6 cellular contexts compared by ENCODE assay signal in genomic region chr1:156750191-156750931, GRCh38. TPM values are rescaled to one million over a fixed set of nuclear protein-coding genes. Genes with fewer than 3 reads are reported as not detected.
DNase-seq lines count a peak whose midpoint lies in the region; ATAC-seq, FAIRE-seq and TF ChIP-seq lines count a peak whose summit lies in the region.

No MANE protein-coding gene starts in this region.

- H3K36me3 ChIP-seq in SK-N-SH (replicated peaks in 1 of 2; ENCODE audit: control insufficient read depth in 1 of 2, insufficient read depth in 2 of 2, low read length in 1 of 2) (peaks cover 7 to 13% of the 10 kb centered on the region in 2 experiments), HepG2 (replicated peaks in 1 of 2; ENCODE audit: control insufficient read depth in 1 of 2, insufficient read depth in 2 of 2, low read length in 2 of 2) (peaks cover under 1 to 4% of the 10 kb centered on the region in 2 experiments; a peak in 3 of 5 replicates), vagina (no peaks in the 10 kb centered on the region)

- BruUV-seq in HepG2 (replicated peaks; lab: Mats Ljungman, UMichigan), result TSS peak; percentile 63

- TF ChIP-seq POLR2A in HepG2 (IDR thresholded peaks at IDR 0.05; ENCODE audit: insufficient read depth in 1 of 2, low read depth in 2 of 2, low read length in 2 of 2) (peak in 1 of 2 experiments; percentile 15; a peak in 1 of 4 replicates), vagina (IDR thresholded peaks at IDR 0.05) (no peak)

- in situ Hi-C loops in HepG2 (cut with HindIII; ENCODE audit: extremely low pct_ligation_motif_present, low pct_unique_long_range_greater_than_20kb), result no loop called here

- POLR2A ChIA-PET in SK-N-SH (lab: Yijun Ruan, JAX), result interaction anchor here (0.6 to 2.3 kb wide), 5 partner anchors 9 to 24 kb away, joined by 3 to 17 read pairs (median 14); partner anchors contain the start of genes ISG20L2, METTL25B and MRPL24
- POLR2A ChIA-PET in HepG2 (lab: Yijun Ruan, JAX), result interaction anchor here (1.3 to 4.5 kb wide), 5 partner anchors 9 to 23 kb away, joined by 8 to 67 read pairs (median 55); partner anchors contain the start of genes ISG20L2, METTL25B, MRPL24 and PRCC

- H3K9me3 ChIP-seq in SK-N-SH (no peaks in the 10 kb centered on the region), HepG2 (ENCODE audit: low read length) (no peaks in the 10 kb centered on the region), vagina (no peaks in the 10 kb centered on the region)

- no peak for TF ChIP-seq CTCF in SK-N-SH (IDR thresholded peaks at IDR 0.05)
- no peak for TF ChIP-seq CTCF in HepG2 (CRISPR knock-in tag; IDR thresholded peaks at IDR 0.05)
- TF ChIP-seq CTCF in vagina (IDR thresholded peaks at IDR 0.05), result no peak

- no peak for DNase-seq in SK-N-SH
- DNase-seq in activated T-cell treated with anti-CD3 and anti-CD28 coated beads, Interleukin-2, amount 50 U/mL, for 48 hours, result peak; percentile 74
- no peak for DNase-seq in HepG2 (ENCODE audit: low spot score)
- peak in 1 of 2 donors; percentile 93 for DNase-seq in vagina (ENCODE audit: extremely low spot score in 2 of 2)
- no peak for DNase-seq in mesenteric fat pad (ENCODE audit: low spot score)

- H3K79me2 ChIP-seq in SK-N-SH (ENCODE audit: insufficient read depth) (peaks cover 79% of the 10 kb centered on the region), HepG2 (ENCODE audit: insufficient read depth, low read length) (peaks cover 67% of the 10 kb centered on the region)

- CTCF ChIA-PET in SK-N-SH (lab: Yijun Ruan, JAX) (interaction anchor here (0.6 to 3.9 kb wide), 6 partner anchors 24 to 109 kb away, joined by 3 to 30 read pairs (median 4); partner anchors contain the start of genes INSRR, METTL25B and NES), HepG2 (lab: Yijun Ruan, JAX; ENCODE audit: low intra/inter-chr PET ratio, low total read pairs) (no interaction called here)

- H3K4me2 ChIP-seq in SK-N-SH (peak overlapping the region; percentile 88), HepG2 (ENCODE audit: low read depth, low read length) (peak overlapping the region; percentile 98)

- 3% methylated on average over 14 of the region's 16 CpGs for WGBS in SK-N-SH (ENCODE audit: low lambda C conversion rate)
- WGBS in HepG2 (ENCODE audit: low lambda C conversion rate), result 0% methylated on average over 13 of the region's 16 CpGs

- peaks cover 34% of the 10 kb centered on the region for H3F3A ChIP-seq in SK-N-SH (replicated peaks; ENCODE audit: insufficient read depth)

- peak overlapping the region; percentile 100 for H3K27ac ChIP-seq in SK-N-SH (ENCODE audit: low read depth in 2 of 2, low read length in 1 of 2)
- H3K27ac ChIP-seq in HepG2 (ENCODE audit: extremely low read length, insufficient read depth, low read length), result peak overlapping the region; percentile 100
- peak overlapping the region; percentile 99 for H3K27ac ChIP-seq in vagina

- H4K20me1 ChIP-seq in SK-N-SH (ENCODE audit: insufficient read depth) (no peaks in the 10 kb centered on the region), HepG2 (ENCODE audit: insufficient read depth, low read length) (peaks cover 13% of the 10 kb centered on the region)

- H3K27me3 ChIP-seq in SK-N-SH (ENCODE audit: insufficient read depth) (no peaks in the 10 kb centered on the region), HepG2 (ENCODE audit: control insufficient read depth in 1 of 2, insufficient read depth in 2 of 2, low read length in 2 of 2) (no peaks in the 10 kb centered on the region; a peak in 1 of 5 replicates), vagina (no peaks in the 10 kb centered on the region)

- no peak for ATAC-seq in SK-N-SH treated with all-trans-retinoic acid at 6 μM for 48 hours
- ATAC-seq in HepG2, result no peak

- no peaks in the 10 kb centered on the region for H3K9me2 ChIP-seq in SK-N-SH

- peak overlapping the region; percentile 78 to 98 for H3K4me3 ChIP-seq in SK-N-SH (ENCODE audit: low read depth in 2 of 2, low read length in 1 of 2)
- peak overlapping the region; percentile 87 to 90 (median 88) for H3K4me3 ChIP-seq in HepG2 (replicated peaks in 1 of 3; ENCODE audit: insufficient read depth in 1 of 3, low read depth in 2 of 3, low read length in 3 of 3)
- H3K4me3 ChIP-seq in vagina, result peak overlapping the region; percentile 96 to 97

- peaks cover 37 to 55% of the 10 kb centered on the region in 2 experiments for H3K4me1 ChIP-seq in SK-N-SH (ENCODE audit: control insufficient read depth in 1 of 2, insufficient read depth in 2 of 2, low read depth in 1 of 2, low read length in 1 of 2)
- H3K4me1 ChIP-seq in HepG2 (ENCODE audit: insufficient read depth, low read length), result peaks cover 53% of the 10 kb centered on the region
- peaks cover 64% of the 10 kb centered on the region for H3K4me1 ChIP-seq in vagina

- H3K9ac ChIP-seq in SK-N-SH (peak overlapping the region; percentile 100), HepG2 (ENCODE audit: insufficient read depth, low read depth, low read length) (peak overlapping the region; percentile 95)

- TF ChIP-seq RAD21 in SK-N-SH (IDR thresholded peaks at IDR 0.05; ENCODE audit: low read length) (no peak), HepG2 (CRISPR knock-in tag; IDR thresholded peaks at IDR 0.05) (no peak)

- intact Hi-C loops in HepG2 (cut with micrococcal nuclease; ENCODE audit: unreplicated experiment), result no loop called here
- intact Hi-C loops in vagina (cut with DNase I), result no loop called here

- no peak overlapping the region for H2AFZ ChIP-seq in SK-N-SH (ENCODE audit: low read depth)
- H2AFZ ChIP-seq in HepG2 (ENCODE audit: low read length), result no peak overlapping the region

- FAIRE-seq in HepG2 (lab: Jason Lieb, UNC), result no peak

- TF ChIP-seq EP300 in SK-N-SH (IDR thresholded peaks at IDR 0.05; ENCODE audit: borderline replicate concordance in 1 of 2, low read depth in 1 of 2, low read length in 1 of 2) (no peak), HepG2 (IDR thresholded peaks at IDR 0.05; ENCODE audit: low read depth in 2 of 2, low read length in 2 of 2) (no peak), HepG2 (CRISPR knock-in tag; IDR thresholded peaks at IDR 0.05; ENCODE audit: borderline replicate concordance) (no peak)

RNA-seq across cellular contexts. Expression of gene HDGF, which starts 1.1 kb away (rescaled TPM):
- polyA plus RNA-seq in SK-N-SH (2012; rRNA removed) (152 and 166 TPM in 2 replicates), HepG2 (2011; rRNA removed) (128 and 156 TPM in 2 replicates)
- polyA plus RNA-seq in SK-N-SH (2012; cell fraction: cytosol; rRNA removed), result 192 and 197 TPM in 2 replicates
- 145 and 148 TPM in 2 replicates for polyA plus RNA-seq in SK-N-SH (2012; cell fraction: nucleus; rRNA removed)
- total RNA-seq in HepG2 (2016; rRNA removed; fragmentation: Illumina TruSeq; extraction: Trizol) (183 and 196 TPM in 2 replicates), vagina (154 TPM), mesenteric fat pad (154 TPM)
- total RNA-seq in HepG2 (2016; cell fraction: cytosol; rRNA removed; fragmentation: Illumina TruSeq; extraction: Trizol; ENCODE audit: low read depth), result 98.2 and 98.3 TPM in 2 replicates
- 165 and 204 TPM in 2 replicates for total RNA-seq in HepG2 (2016; cell fraction: insoluble cytoplasmic fraction; rRNA removed; fragmentation: Illumina TruSeq; extraction: Trizol)
- 258 and 266 TPM in 2 replicates for total RNA-seq in HepG2 (2016; cell fraction: membrane; rRNA removed; fragmentation: Illumina TruSeq; extraction: Trizol)
- total RNA-seq in HepG2 (2016; cell fraction: nucleus; rRNA removed; fragmentation: Illumina TruSeq; extraction: Trizol), result 89.8 and 111 TPM in 2 replicates
- 115 and 119 TPM in 2 replicates for polyA plus RNA-seq in HepG2 (2011; cell fraction: cytosol; rRNA removed)
- polyA plus RNA-seq in HepG2 (2011; cell fraction: nucleus; rRNA removed), result 57.2 and 81.2 TPM in 2 replicates
- 124 and 162 TPM in 2 replicates for polyA plus RNA-seq in HepG2 (2012)
- polyA plus RNA-seq in HepG2 (2016; cell fraction: cytosol; fragmentation: Illumina TruSeq; extraction: Trizol; ENCODE audit: low read depth), result 177 and 192 TPM in 2 replicates
- 263 and 292 TPM in 2 replicates for polyA plus RNA-seq in HepG2 (2016; cell fraction: insoluble cytoplasmic fraction; fragmentation: Illumina TruSeq; extraction: Trizol; ENCODE audit: low read depth)
- 342 and 343 TPM in 2 replicates for polyA plus RNA-seq in HepG2 (2016; cell fraction: membrane; fragmentation: Illumina TruSeq; extraction: Trizol; ENCODE audit: low read depth)
- 211 and 230 TPM in 2 replicates for polyA plus RNA-seq in HepG2 (2016; cell fraction: nucleus; fragmentation: Illumina TruSeq; extraction: Trizol; ENCODE audit: insufficient read depth, low read depth)
- 134 and 389 TPM in 2 replicates for polyA minus RNA-seq in HepG2 (2011; rRNA and poly(A)+ RNA removed; ENCODE audit: low replicate concordance)
- 64.6 and 71.8 TPM in 2 replicates for polyA minus RNA-seq in HepG2 (2011; cell fraction: cytosol; rRNA and poly(A)+ RNA removed)
- 30.8 and 31.2 TPM in 2 replicates for polyA minus RNA-seq in HepG2 (2011; cell fraction: nucleus; rRNA and poly(A)+ RNA removed)

RNA-seq across cellular contexts. Expression of gene MRPL24, which starts 9.5 kb away (rescaled TPM):
- polyA plus RNA-seq in SK-N-SH (2012; rRNA removed) (149 and 171 TPM in 2 replicates), HepG2 (2011; rRNA removed) (37.7 and 38.1 TPM in 2 replicates)
- polyA plus RNA-seq in SK-N-SH (2012; cell fraction: cytosol; rRNA removed), result 141 and 142 TPM in 2 replicates
- 99.8 and 109 TPM in 2 replicates for polyA plus RNA-seq in SK-N-SH (2012; cell fraction: nucleus; rRNA removed)
- total RNA-seq in HepG2 (2016; rRNA removed; fragmentation: Illumina TruSeq; extraction: Trizol) (42.9 and 45.7 TPM in 2 replicates), vagina (40.0 TPM), mesenteric fat pad (89.6 TPM)
- total RNA-seq in HepG2 (2016; cell fraction: cytosol; rRNA removed; fragmentation: Illumina TruSeq; extraction: Trizol; ENCODE audit: low read depth), result 18.3 and 22.1 TPM in 2 replicates
- 43.5 and 49.0 TPM in 2 replicates for total RNA-seq in HepG2 (2016; cell fraction: insoluble cytoplasmic fraction; rRNA removed; fragmentation: Illumina TruSeq; extraction: Trizol)
- 21.2 and 21.3 TPM in 2 replicates for total RNA-seq in HepG2 (2016; cell fraction: membrane; rRNA removed; fragmentation: Illumina TruSeq; extraction: Trizol)
- 13.5 and 22.5 TPM in 2 replicates for total RNA-seq in HepG2 (2016; cell fraction: nucleus; rRNA removed; fragmentation: Illumina TruSeq; extraction: Trizol)
- 28.3 and 29.4 TPM in 2 replicates for polyA plus RNA-seq in HepG2 (2011; cell fraction: cytosol; rRNA removed)
- 15.0 and 17.2 TPM in 2 replicates for polyA plus RNA-seq in HepG2 (2011; cell fraction: nucleus; rRNA removed)
- 29.0 TPM in 2 replicates for polyA plus RNA-seq in HepG2 (2012)
- 21.1 and 21.8 TPM in 2 replicates for polyA plus RNA-seq in HepG2 (2016; cell fraction: cytosol; fragmentation: Illumina TruSeq; extraction: Trizol; ENCODE audit: low read depth)
- 58.3 and 58.4 TPM in 2 replicates for polyA plus RNA-seq in HepG2 (2016; cell fraction: insoluble cytoplasmic fraction; fragmentation: Illumina TruSeq; extraction: Trizol; ENCODE audit: low read depth)
- 18.3 and 20.0 TPM in 2 replicates for polyA plus RNA-seq in HepG2 (2016; cell fraction: membrane; fragmentation: Illumina TruSeq; extraction: Trizol; ENCODE audit: low read depth)
- polyA plus RNA-seq in HepG2 (2016; cell fraction: nucleus; fragmentation: Illumina TruSeq; extraction: Trizol; ENCODE audit: insufficient read depth, low read depth), result 39.4 and 46.6 TPM in 2 replicates
- polyA minus RNA-seq in HepG2 (2011; rRNA and poly(A)+ RNA removed; ENCODE audit: low replicate concordance), result 13.2 and 67.4 TPM in 2 replicates
- polyA minus RNA-seq in HepG2 (2011; cell fraction: cytosol; rRNA and poly(A)+ RNA removed), result 8.8 and 9.7 TPM in 2 replicates
- polyA minus RNA-seq in HepG2 (2011; cell fraction: nucleus; rRNA and poly(A)+ RNA removed), result 5.7 and 8.6 TPM in 2 replicates

RNA-seq across cellular contexts. Expression of gene PRCC, which starts 17.0 kb away (rescaled TPM):
- polyA plus RNA-seq in SK-N-SH (2012; rRNA removed), result 39.2 and 51.8 TPM in 2 replicates
- 33.6 and 45.5 TPM in 2 replicates for polyA plus RNA-seq in SK-N-SH (2012; cell fraction: cytosol; rRNA removed)
- 54.8 and 58.9 TPM in 2 replicates for polyA plus RNA-seq in SK-N-SH (2012; cell fraction: nucleus; rRNA removed)
- 24.2 and 26.8 TPM in 2 replicates for total RNA-seq in HepG2 (2016; rRNA removed; fragmentation: Illumina TruSeq; extraction: Trizol)
- 6.3 and 7.3 TPM in 2 replicates for total RNA-seq in HepG2 (2016; cell fraction: cytosol; rRNA removed; fragmentation: Illumina TruSeq; extraction: Trizol; ENCODE audit: low read depth)
- total RNA-seq in HepG2 (2016; cell fraction: insoluble cytoplasmic fraction; rRNA removed; fragmentation: Illumina TruSeq; extraction: Trizol), result 24.6 and 27.1 TPM in 2 replicates
- total RNA-seq in HepG2 (2016; cell fraction: membrane; rRNA removed; fragmentation: Illumina TruSeq; extraction: Trizol), result 22.6 and 26.4 TPM in 2 replicates
- 22.4 and 23.7 TPM in 2 replicates for total RNA-seq in HepG2 (2016; cell fraction: nucleus; rRNA removed; fragmentation: Illumina TruSeq; extraction: Trizol)
- polyA plus RNA-seq in HepG2 (2011; rRNA removed), result 40.5 and 46.3 TPM in 2 replicates
- polyA plus RNA-seq in HepG2 (2011; cell fraction: cytosol; rRNA removed), result 40.1 and 44.6 TPM in 2 replicates
- 26.1 and 27.1 TPM in 2 replicates for polyA plus RNA-seq in HepG2 (2011; cell fraction: nucleus; rRNA removed)
- 30.8 and 33.7 TPM in 2 replicates for polyA plus RNA-seq in HepG2 (2012)
- polyA plus RNA-seq in HepG2 (2016; cell fraction: cytosol; fragmentation: Illumina TruSeq; extraction: Trizol; ENCODE audit: low read depth), result 8.0 and 9.1 TPM in 2 replicates
- 48.3 and 56.0 TPM in 2 replicates for polyA plus RNA-seq in HepG2 (2016; cell fraction: insoluble cytoplasmic fraction; fragmentation: Illumina TruSeq; extraction: Trizol; ENCODE audit: low read depth)
- 22.7 and 25.6 TPM in 2 replicates for polyA plus RNA-seq in HepG2 (2016; cell fraction: membrane; fragmentation: Illumina TruSeq; extraction: Trizol; ENCODE audit: low read depth)
- 56.0 and 57.2 TPM in 2 replicates for polyA plus RNA-seq in HepG2 (2016; cell fraction: nucleus; fragmentation: Illumina TruSeq; extraction: Trizol; ENCODE audit: insufficient read depth, low read depth)
- 57.9 and 206 TPM in 2 replicates for polyA minus RNA-seq in HepG2 (2011; rRNA and poly(A)+ RNA removed; ENCODE audit: low replicate concordance)
- polyA minus RNA-seq in HepG2 (2011; cell fraction: cytosol; rRNA and poly(A)+ RNA removed), result 24.3 and 33.6 TPM in 2 replicates
- polyA minus RNA-seq in HepG2 (2011; cell fraction: nucleus; rRNA and poly(A)+ RNA removed), result 23.6 and 34.9 TPM in 2 replicates
- 30.4 TPM for total RNA-seq in vagina
- 64.4 TPM for total RNA-seq in mesenteric fat pad

RNA-seq across cellular contexts. Expression of gene ISG20L2, which starts 21.8 kb away (rescaled TPM):
- 31.6 and 44.3 TPM in 2 replicates for polyA plus RNA-seq in SK-N-SH (2012; rRNA removed)
- polyA plus RNA-seq in SK-N-SH (2012; cell fraction: cytosol; rRNA removed), result 28.2 and 36.0 TPM in 2 replicates
- 22.9 and 32.5 TPM in 2 replicates for polyA plus RNA-seq in SK-N-SH (2012; cell fraction: nucleus; rRNA removed)
- 17.8 and 19.8 TPM in 2 replicates for total RNA-seq in HepG2 (2016; rRNA removed; fragmentation: Illumina TruSeq; extraction: Trizol)
- 4.3 and 4.7 TPM in 2 replicates for total RNA-seq in HepG2 (2016; cell fraction: cytosol; rRNA removed; fragmentation: Illumina TruSeq; extraction: Trizol; ENCODE audit: low read depth)
- total RNA-seq in HepG2 (2016; cell fraction: insoluble cytoplasmic fraction; rRNA removed; fragmentation: Illumina TruSeq; extraction: Trizol), result 17.0 and 17.7 TPM in 2 replicates
- 13.2 and 14.0 TPM in 2 replicates for total RNA-seq in HepG2 (2016; cell fraction: membrane; rRNA removed; fragmentation: Illumina TruSeq; extraction: Trizol)
- total RNA-seq in HepG2 (2016; cell fraction: nucleus; rRNA removed; fragmentation: Illumina TruSeq; extraction: Trizol), result 9.6 and 14.9 TPM in 2 replicates
- 21.3 and 22.8 TPM in 2 replicates for polyA plus RNA-seq in HepG2 (2011; rRNA removed)
- polyA plus RNA-seq in HepG2 (2011; cell fraction: cytosol; rRNA removed), result 14.8 and 16.6 TPM in 2 replicates
- polyA plus RNA-seq in HepG2 (2011; cell fraction: nucleus; rRNA removed), result 7.5 and 8.0 TPM in 2 replicates
- 13.2 and 14.7 TPM in 2 replicates for polyA plus RNA-seq in HepG2 (2012)
- polyA plus RNA-seq in HepG2 (2016; cell fraction: cytosol; fragmentation: Illumina TruSeq; extraction: Trizol; ENCODE audit: low read depth), result 4.2 and 5.1 TPM in 2 replicates
- polyA plus RNA-seq in HepG2 (2016; cell fraction: insoluble cytoplasmic fraction; fragmentation: Illumina TruSeq; extraction: Trizol; ENCODE audit: low read depth), result 31.5 and 36.7 TPM in 2 replicates
- 12.8 and 15.4 TPM in 2 replicates for polyA plus RNA-seq in HepG2 (2016; cell fraction: membrane; fragmentation: Illumina TruSeq; extraction: Trizol; ENCODE audit: low read depth)
- polyA plus RNA-seq in HepG2 (2016; cell fraction: nucleus; fragmentation: Illumina TruSeq; extraction: Trizol; ENCODE audit: insufficient read depth, low read depth), result 21.4 and 24.7 TPM in 2 replicates
- polyA minus RNA-seq in HepG2 (2011; rRNA and poly(A)+ RNA removed; ENCODE audit: low replicate concordance), result 27.7 and 116 TPM in 2 replicates
- 9.0 and 13.8 TPM in 2 replicates for polyA minus RNA-seq in HepG2 (2011; cell fraction: cytosol; rRNA and poly(A)+ RNA removed)
- 11.8 and 21.6 TPM in 2 replicates for polyA minus RNA-seq in HepG2 (2011; cell fraction: nucleus; rRNA and poly(A)+ RNA removed)
- 12.8 TPM for total RNA-seq in vagina
- 24.4 TPM for total RNA-seq in mesenteric fat pad

RNA-seq across cellular contexts. Expression of gene METTL25B, which starts 22.1 kb away (rescaled TPM):
- polyA plus RNA-seq in SK-N-SH (2012; rRNA removed) (20.1 and 21.2 TPM in 2 replicates), HepG2 (2011; rRNA removed) (24.0 and 26.3 TPM in 2 replicates)
- 10.7 and 14.0 TPM in 2 replicates for polyA plus RNA-seq in SK-N-SH (2012; cell fraction: cytosol; rRNA removed)
- polyA plus RNA-seq in SK-N-SH (2012; cell fraction: nucleus; rRNA removed), result 51.7 and 72.4 TPM in 2 replicates
- total RNA-seq in HepG2 (2016; rRNA removed; fragmentation: Illumina TruSeq; extraction: Trizol) (8.1 and 11.9 TPM in 2 replicates), vagina (17.7 TPM), mesenteric fat pad (20.0 TPM)
- 4.8 and 7.1 TPM in 2 replicates for total RNA-seq in HepG2 (2016; cell fraction: cytosol; rRNA removed; fragmentation: Illumina TruSeq; extraction: Trizol; ENCODE audit: low read depth)
- total RNA-seq in HepG2 (2016; cell fraction: insoluble cytoplasmic fraction; rRNA removed; fragmentation: Illumina TruSeq; extraction: Trizol), result 8.7 and 14.6 TPM in 2 replicates
- 7.4 and 7.9 TPM in 2 replicates for total RNA-seq in HepG2 (2016; cell fraction: membrane; rRNA removed; fragmentation: Illumina TruSeq; extraction: Trizol)
- 8.7 and 16.4 TPM in 2 replicates for total RNA-seq in HepG2 (2016; cell fraction: nucleus; rRNA removed; fragmentation: Illumina TruSeq; extraction: Trizol)
- polyA plus RNA-seq in HepG2 (2011; cell fraction: cytosol; rRNA removed), result 15.1 and 18.0 TPM in 2 replicates
- 45.6 and 53.5 TPM in 2 replicates for polyA plus RNA-seq in HepG2 (2011; cell fraction: nucleus; rRNA removed)
- polyA plus RNA-seq in HepG2 (2012), result 18.4 and 20.2 TPM in 2 replicates
- polyA plus RNA-seq in HepG2 (2016; cell fraction: cytosol; fragmentation: Illumina TruSeq; extraction: Trizol; ENCODE audit: low read depth), result 4.1 and 5.6 TPM in 2 replicates
- polyA plus RNA-seq in HepG2 (2016; cell fraction: insoluble cytoplasmic fraction; fragmentation: Illumina TruSeq; extraction: Trizol; ENCODE audit: low read depth), result 7.1 and 9.1 TPM in 2 replicates
- polyA plus RNA-seq in HepG2 (2016; cell fraction: membrane; fragmentation: Illumina TruSeq; extraction: Trizol; ENCODE audit: low read depth), result 6.4 and 8.1 TPM in 2 replicates
- 35.7 and 36.8 TPM in 2 replicates for polyA plus RNA-seq in HepG2 (2016; cell fraction: nucleus; fragmentation: Illumina TruSeq; extraction: Trizol; ENCODE audit: insufficient read depth, low read depth)
- polyA minus RNA-seq in HepG2 (2011; rRNA and poly(A)+ RNA removed; ENCODE audit: low replicate concordance), result 28.4 and 53.9 TPM in 2 replicates
- 9.3 and 11.1 TPM in 2 replicates for polyA minus RNA-seq in HepG2 (2011; cell fraction: cytosol; rRNA and poly(A)+ RNA removed)
- 16.1 and 19.6 TPM in 2 replicates for polyA minus RNA-seq in HepG2 (2011; cell fraction: nucleus; rRNA and poly(A)+ RNA removed)

Comparison
In these comparisons a context has a peak if more than half of its experiments do, and no peak if none do; other contexts are left out.
1. DNase-seq: peak in activated T-cell treated with anti-CD3 and anti-CD28 coated beads, Interleukin-2, amount 50 U/mL, for 48 hours (2 of 2); none in SK-N-SH (single experiment), HepG2 (single experiment) and mesenteric fat pad (single experiment).
2. Of the 25 proteins assayed by ChIP-seq in both HepG2 and SK-N-SH: peak only in HepG2: MAX; only in SK-N-SH: none; in both: none; in neither: 24.
3. Peak in every context shown above with its lines, with median percentiles within 50 percentile points of each other: H3K27ac ChIP-seq and H3K4me3 ChIP-seq.